8 cellular contexts compared by ENCODE assay signal in genomic region chr5:6632324-6632930, GRCh38. TPM values are rescaled to one million over a fixed set of nuclear protein-coding genes. Genes with fewer than 3 reads are reported as not detected.
DNase-seq lines count a peak whose midpoint lies in the region; ATAC-seq, FAIRE-seq and TF ChIP-seq lines count a peak whose summit lies in the region.

No MANE protein-coding gene starts in this region.

- H3K27ac ChIP-seq in OCI-LY1 (ENCODE audit: low read depth, low read length, poor library complexity, severe bottlenecking) (no peak overlapping the region), dorsolateral prefrontal cortex (peak overlapping the region in 58 of 59 donors; percentile 18 to 100 (median 97))

- intact Hi-C loops in dorsolateral prefrontal cortex (cut with DNase I), result loop anchor here (2.0 to 5.0 kb wide), 2 partner anchors 1210 to 1235 kb away; partner anchors contain the start of genes ICE1 (in 2 of the 2), FASTKD3 (in 1 of the 2) and MTRR (in 1 of the 2)

- ATAC-seq in GM18511 (IDR thresholded peaks at IDR 0.05; ENCODE audit: unreplicated experiment) (peak; percentile 25), HG03025 (IDR thresholded peaks at IDR 0.05; ENCODE audit: low FRiP score, unreplicated experiment) (peak; percentile 18)

- H3K36me3 ChIP-seq in OCI-LY1 (ENCODE audit: insufficient read depth, low read length), result peaks cover 44% of the 10 kb centered on the region

- H3K27me3 ChIP-seq in OCI-LY1 (ENCODE audit: insufficient read depth, low read length) (no peaks in the 10 kb centered on the region), dorsolateral prefrontal cortex (no peaks in the 10 kb centered on the region), mononuclear cell (ENCODE audit: insufficient read depth, low read length) (no peaks in the 10 kb centered on the region)

- H3F3A ChIP-seq in OCI-LY1 (ENCODE audit: insufficient read depth, low read length), result no peaks in the 10 kb centered on the region

- no peak for TF ChIP-seq POLR2A in GM12891 (IDR thresholded peaks at IDR 0.05; ENCODE audit: low read depth, low read length)

- H3K9ac ChIP-seq in OCI-LY1 (ENCODE audit: low read length), result peak overlapping the region; percentile 86

- peaks cover 31% of the 10 kb centered on the region for H3K4me1 ChIP-seq in OCI-LY1 (ENCODE audit: insufficient read depth, low read length, severe bottlenecking)
- H3K4me1 ChIP-seq in mononuclear cell (ENCODE audit: insufficient read depth, low read length), result peaks cover 39% of the 10 kb centered on the region

- H4K20me1 ChIP-seq in OCI-LY1 (ENCODE audit: insufficient read depth, low read length), result no peaks in the 10 kb centered on the region

- peaks cover 51% of the 10 kb centered on the region for H3K79me2 ChIP-seq in OCI-LY1 (ENCODE audit: insufficient read depth, low read length)

- in situ Hi-C loops in ACHN (cut with HindIII; ENCODE audit: low pct_ligation_motif_present, low pct_unique_long_range_greater_than_20kb, low sequenced_read_pairs), result loop anchor here (25.0 kb wide), 1 partner anchor 105 kb away; no protein-coding TSS in a partner anchor

- no peaks in the 10 kb centered on the region for H3K9me2 ChIP-seq in OCI-LY1 (ENCODE audit: low read depth, low read length)

- TF ChIP-seq CTCF in OCI-LY1 (IDR thresholded peaks at IDR 0.05; ENCODE audit: low read length), result 0 out of 2 replicates have a peak, but pooled peaks have one; percentile 11
- TF ChIP-seq CTCF in dorsolateral prefrontal cortex (IDR thresholded peaks at IDR 0.05 in 54 of 56, conservative IDR thresholded peaks at IDR 0.05 in 2 of 56; ENCODE audit: low read depth in 1 of 56, partially characterized antibody in 56 of 56), result peak in 2 of 56 donors; percentile 3 to 9

- no peak overlapping the region for H2AFZ ChIP-seq in OCI-LY1 (ENCODE audit: low read length)

- H3K4me2 ChIP-seq in OCI-LY1 (ENCODE audit: low read length), result peak overlapping the region; percentile 98

- H3K4me3 ChIP-seq in OCI-LY1 (ENCODE audit: low read depth, low read length, poor library complexity, severe bottlenecking) (peak overlapping the region; percentile 88), dorsolateral prefrontal cortex (peak overlapping the region; percentile 68 to 100 (median 96)), mononuclear cell (ENCODE audit: low read length) (peak overlapping the region; percentile 84)

- peak; percentile 50 for DNase-seq in ACHN
- DNase-seq in dorsolateral prefrontal cortex, result peak in 3 of 10 donors; percentile 11 to 29 (median 25)
- no peak for DNase-seq in GM12891 (ENCODE audit: insufficient read length, low spot score)
- no peak for DNase-seq in NCI-H1092 (lab: John Stamatoyannopoulos, UW)

- FAIRE-seq in GM12891 (lab: Jason Lieb, UNC), result no peak

- no peaks in the 10 kb centered on the region for H3K9me3 ChIP-seq in OCI-LY1 (ENCODE audit: low read length)
- H3K9me3 ChIP-seq in mononuclear cell (ENCODE audit: low read depth, low read length), result no peaks in the 10 kb centered on the region

TF ChIP-seq in GM12891, 5 proteins besides CTCF, POLR2A, EP300 and RAD21:
- TF ChIP-seq PAX5 (IDR thresholded peaks at IDR 0.05; ENCODE audit: insufficient read depth, low read length, severe bottlenecking), result no peak
- TF ChIP-seq POLR2AphosphoS5 (IDR thresholded peaks at IDR 0.05; ENCODE audit: low read depth, low read length), result no peak
- TF ChIP-seq POU2F2 (IDR thresholded peaks at IDR 0.05; ENCODE audit: low read depth, low read length), result no peak
- TF ChIP-seq SPI1 (IDR thresholded peaks at IDR 0.05; ENCODE audit: low read depth, low read length), result no peak
- no peak for TF ChIP-seq TAF1 (IDR thresholded peaks at IDR 0.05; ENCODE audit: low read depth, low read length)

RNA-seq across cellular contexts. Expression of gene NSUN2, which starts 0.4 kb away (rescaled TPM):
- total RNA-seq in dorsolateral prefrontal cortex, result 10 to 100 TPM; 23.9 to 79.2 (median 38.6) TPM
- 36.0 TPM for total RNA-seq in mononuclear cell
- 53.8 TPM for polyA plus RNA-seq in GM12891 (2012; ENCODE audit: low read depth, missing spikeins)

RNA-seq across cellular contexts. Expression of gene SRD5A1, which starts 0.8 kb away (rescaled TPM):
- 10 to 100 TPM; 15.2 to 41.5 (median 25.7) TPM for total RNA-seq in dorsolateral prefrontal cortex
- 8.8 TPM for total RNA-seq in mononuclear cell
- polyA plus RNA-seq in GM12891 (2012; ENCODE audit: low read depth, missing spikeins), result 8.2 TPM
